Comparison of ENCODE assay signal across 16 cellular contexts in the genomic region with DNA sequence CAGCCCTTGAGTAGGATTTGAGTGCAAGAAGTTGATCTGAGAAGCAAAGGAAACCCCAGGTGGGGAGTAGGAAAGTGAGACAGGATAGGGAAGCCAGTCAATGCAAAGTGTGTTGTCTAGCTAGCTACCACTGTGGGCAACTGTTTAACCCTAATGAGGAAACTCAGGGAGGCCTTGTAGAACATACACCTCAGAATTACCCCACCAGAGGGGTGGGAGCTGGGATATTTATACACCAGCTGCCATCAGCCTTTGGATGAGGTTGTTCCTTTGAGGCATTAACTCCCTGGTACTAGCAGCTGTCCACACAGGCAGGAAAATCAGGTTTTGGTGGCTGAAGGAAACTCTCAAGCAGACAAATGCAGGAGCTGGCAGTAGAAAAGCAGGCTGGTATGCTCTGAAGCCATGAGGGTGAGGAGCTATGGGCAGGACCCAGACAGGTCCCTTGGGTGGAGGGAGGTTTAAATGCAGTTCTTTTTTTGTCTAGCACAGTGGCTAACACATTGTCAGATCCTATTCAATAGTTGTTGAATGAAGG.
"Had no signal": no experiment of that assay in that cellular context is flagged by ENCODE, and none has a peak within 500 bp of the region (broad histone marks: within the 10 kb centered on the region; RNA-seq: fewer than 3 reads in every experiment).

No MANE protein-coding gene starts in this region.

- H3K9me3 Mint-ChIP-seq: activated CD4-positive, alpha-beta T cell treated with anti-CD3 and anti-CD28 coated beads, Interleukin-2, amount 10 ng/mL, durations not matched to agents 7 days and 5 days; activated naive CD4-positive, alpha-beta T cell treated with anti-CD3 and anti-CD28 coated beads, Interleukin-2, amount 10 ng/mL, durations not matched to agents 7 days and 5 days; activated T-helper 2 cell treated with anti-CD3 and anti-CD28 coated beads, Interferon-gamma antibody, Interleukin-2, Interleukin-4, amounts not matched to agents 10 μg/mL and 5 μg/mL and 100 μg/mL, durations not matched to agents 14 hours and 24 hours and 36 hours; mesothelial cell of epicardium; naive B cell had no signal

- H3K27me3 Mint-ChIP-seq: activated CD4-positive, alpha-beta T cell treated with anti-CD3 and anti-CD28 coated beads, Interleukin-2, amount 10 ng/mL, durations not matched to agents 7 days and 5 days; activated naive CD4-positive, alpha-beta T cell treated with anti-CD3 and anti-CD28 coated beads, Interleukin-2, amount 10 ng/mL, durations not matched to agents 7 days and 5 days; naive B cell had no signal

- H3K9me3 ChIP-seq: colonic mucosa, gastroesophageal sphincter, right lobe of liver, suprapubic skin, upper lobe of right lung had no signal

- H3K4me3 ChIP-seq: colonic mucosa, gastroesophageal sphincter, right lobe of liver, suprapubic skin, upper lobe of right lung had no signal

- H3K36me3 Mint-ChIP-seq: activated naive CD4-positive, alpha-beta T cell treated with anti-CD3 and anti-CD28 coated beads, Interleukin-2, amount 10 ng/mL, durations not matched to agents 7 days and 5 days; mesothelial cell of epicardium; naive B cell had no signal

- H3K36me3 ChIP-seq: colonic mucosa, gastroesophageal sphincter, right lobe of liver, suprapubic skin, upper lobe of right lung had no signal

- H3K27ac ChIP-seq: colonic mucosa, gastroesophageal sphincter, right lobe of liver, suprapubic skin, upper lobe of right lung had no signal

- DNase-seq: activated CD4-positive, alpha-beta T cell treated with anti-CD3 and anti-CD28 coated beads, Interleukin-2, amount 10 ng/mL, durations not matched to agents 7 days and 5 days; activated CD4-positive, CD25-positive, alpha-beta regulatory T cell; activated naive CD4-positive, alpha-beta T cell treated with anti-CD3 and anti-CD28 coated beads, Interleukin-2, amount 10 ng/mL, durations not matched to agents 7 days and 5 days; activated T-cell treated with anti-CD3 and anti-CD28 coated beads for 4 hours; caudate nucleus; colonic mucosa; effector CD4-positive, alpha-beta T cell; naive B cell; right lobe of liver; stimulated activated CD4-positive, alpha-beta T cell treated with anti-CD3 and anti-CD28 coated beads, Interleukin-2, amount 100 ng/mL, for 24 hours; stimulated activated naive CD4-positive, alpha-beta T cell treated with Interleukin-2 at 50 U/mL for 16 hours; upper lobe of right lung had no signal

- H3K4me1 ChIP-seq: colonic mucosa, right lobe of liver had no signal

- ATAC-seq: gastroesophageal sphincter, right lobe of liver, upper lobe of right lung had no signal

- H3K27ac Mint-ChIP-seq: activated CD4-positive, alpha-beta T cell treated with anti-CD3 and anti-CD28 coated beads, Interleukin-2, amount 10 ng/mL, durations not matched to agents 7 days and 5 days; activated naive CD4-positive, alpha-beta T cell treated with anti-CD3 and anti-CD28 coated beads, Interleukin-2, amount 10 ng/mL, durations not matched to agents 7 days and 5 days; activated T-helper 2 cell treated with anti-CD3 and anti-CD28 coated beads, Interferon-gamma antibody, Interleukin-2, Interleukin-4, amounts not matched to agents 10 μg/mL and 5 μg/mL and 100 μg/mL, durations not matched to agents 14 hours and 24 hours and 36 hours; mesothelial cell of epicardium had no signal

- H3K27me3 ChIP-seq: colonic mucosa, gastroesophageal sphincter, right lobe of liver, suprapubic skin, upper lobe of right lung had no signal

- H3K4me3 Mint-ChIP-seq: activated CD4-positive, alpha-beta T cell treated with anti-CD3 and anti-CD28 coated beads, Interleukin-2, amount 10 ng/mL, durations not matched to agents 7 days and 5 days; activated naive CD4-positive, alpha-beta T cell treated with anti-CD3 and anti-CD28 coated beads, Interleukin-2, amount 10 ng/mL, durations not matched to agents 7 days and 5 days; mesothelial cell of epicardium; naive B cell had no signal
